Comparison of ENCODE assay signal across 1 cellular context in genomic region chr19:16495982-16496612, GRCh38.
TF ChIP-seq lines count a peak whose summit lies in the region.

TSS of gene C19orf44 (plus strand) at chr19:16496394. CDS start at chr19:16500793, 4,399 bp downstream.
TSS of gene CALR3 (minus strand) at chr19:16496167. CDS start at chr19:16496129, 38 bp downstream.

TF ChIP-seq in HEK293, 187 proteins besides CTCF, POLR2A, EP300 and RAD21 (continued from another document and continues in another):
- TF ChIP-seq ZNF518A (tag by site-specific recombination; conservative IDR thresholded peaks at IDR 0.05; ENCODE audit: low read depth) (peak; percentile 71), ZNF146 (tag by site-specific recombination; IDR thresholded peaks at IDR 0.05) (no peak), ZNF623 (tag by site-specific recombination; IDR thresholded peaks at IDR 0.05) (no peak), PBX3 (CRISPR knock-in tag; IDR thresholded peaks at IDR 0.05) (no peak), SETDB1 (IDR thresholded peaks at IDR 0.05; ENCODE audit: insufficient read length, low read length) (no peak), YY2 (tag by site-specific recombination; IDR thresholded peaks at IDR 0.05) (peak; percentile 97), TRIM28 (IDR thresholded peaks at IDR 0.05; ENCODE audit: borderline replicate concordance, low read length) (no peak), ZNF248 (tag by site-specific recombination; IDR thresholded peaks at IDR 0.05) (no peak), ZNF585B (tag by site-specific recombination; IDR thresholded peaks at IDR 0.05) (no peak), ZNF366 (tag by site-specific recombination; conservative IDR thresholded peaks at IDR 0.05) (no peak), ZNF280D (tag by site-specific recombination; IDR thresholded peaks at IDR 0.05) (no peak), ZNF2 (tag by site-specific recombination; IDR thresholded peaks at IDR 0.05) (no peak), ZSCAN23 (tag by site-specific recombination; IDR thresholded peaks at IDR 0.05) (no peak), ZNF555 (tag by site-specific recombination; conservative IDR thresholded peaks at IDR 0.05) (no peak), ZSCAN18 (tag by site-specific recombination; IDR thresholded peaks at IDR 0.05) (no peak), ZFP3 (tag by site-specific recombination; IDR thresholded peaks at IDR 0.05; ENCODE audit: low read depth) (no peak), ZNF404 (tag by site-specific recombination; IDR thresholded peaks at IDR 0.05) (no peak), INSM2 (tag by site-specific recombination; IDR thresholded peaks at IDR 0.05) (no peak), ZBTB17 (tag by site-specific recombination; IDR thresholded peaks at IDR 0.05) (peak; percentile 85), ZNF707 (tag by site-specific recombination; IDR thresholded peaks at IDR 0.05) (no peak), ZNF202 (tag by site-specific recombination; IDR thresholded peaks at IDR 0.05; ENCODE audit: borderline replicate concordance) (no peak), ZFHX2 (tag by site-specific recombination; conservative IDR thresholded peaks at IDR 0.05) (peak; percentile 78), ZNF654 (tag by site-specific recombination; IDR thresholded peaks at IDR 0.05; ENCODE audit: low read depth) (no peak), GFI1B (tag by site-specific recombination; IDR thresholded peaks at IDR 0.05) (no peak), ZNF416 (tag by site-specific recombination; IDR thresholded peaks at IDR 0.05) (no peak), OVOL3 (tag by site-specific recombination; IDR thresholded peaks at IDR 0.05) (no peak; the same call in 1 of the 2 replicates), ZNF23 (tag by site-specific recombination; IDR thresholded peaks at IDR 0.05; ENCODE audit: borderline replicate concordance) (no peak), ZNF621 (tag by site-specific recombination; IDR thresholded peaks at IDR 0.05) (no peak), ZNF211 (tag by site-specific recombination; IDR thresholded peaks at IDR 0.05; ENCODE audit: low read depth) (no peak), ZFP37 (tag by site-specific recombination; IDR thresholded peaks at IDR 0.05) (no peak), ZNF10 (tag by site-specific recombination; IDR thresholded peaks at IDR 0.05) (no peak), ZNF335 (tag by site-specific recombination; conservative IDR thresholded peaks at IDR 0.05) (peak; percentile 93), ZNF19 (tag by site-specific recombination; IDR thresholded peaks at IDR 0.05; ENCODE audit: low read depth) (no peak), ZNF529 (tag by site-specific recombination; IDR thresholded peaks at IDR 0.05; ENCODE audit: insufficient replicate concordance) (no peak), ZNF510 (tag by site-specific recombination; IDR thresholded peaks at IDR 0.05; ENCODE audit: insufficient replicate concordance) (no peak)
- TF ChIP-seq, protein P1, sequence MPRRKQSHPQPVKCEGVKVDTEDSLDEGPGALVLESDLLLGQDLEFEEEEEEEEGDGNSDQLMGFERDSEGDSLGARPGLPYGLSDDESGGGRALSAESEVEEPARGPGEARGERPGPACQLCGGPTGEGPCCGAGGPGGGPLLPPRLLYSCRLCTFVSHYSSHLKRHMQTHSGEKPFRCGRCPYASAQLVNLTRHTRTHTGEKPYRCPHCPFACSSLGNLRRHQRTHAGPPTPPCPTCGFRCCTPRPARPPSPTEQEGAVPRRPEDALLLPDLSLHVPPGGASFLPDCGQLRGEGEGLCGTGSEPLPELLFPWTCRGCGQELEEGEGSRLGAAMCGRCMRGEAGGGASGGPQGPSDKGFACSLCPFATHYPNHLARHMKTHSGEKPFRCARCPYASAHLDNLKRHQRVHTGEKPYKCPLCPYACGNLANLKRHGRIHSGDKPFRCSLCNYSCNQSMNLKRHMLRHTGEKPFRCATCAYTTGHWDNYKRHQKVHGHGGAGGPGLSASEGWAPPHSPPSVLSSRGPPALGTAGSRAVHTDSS (tag by site-specific recombination; IDR thresholded peaks at IDR 0.05), result no peak
- TF ChIP-seq, protein P2, sequence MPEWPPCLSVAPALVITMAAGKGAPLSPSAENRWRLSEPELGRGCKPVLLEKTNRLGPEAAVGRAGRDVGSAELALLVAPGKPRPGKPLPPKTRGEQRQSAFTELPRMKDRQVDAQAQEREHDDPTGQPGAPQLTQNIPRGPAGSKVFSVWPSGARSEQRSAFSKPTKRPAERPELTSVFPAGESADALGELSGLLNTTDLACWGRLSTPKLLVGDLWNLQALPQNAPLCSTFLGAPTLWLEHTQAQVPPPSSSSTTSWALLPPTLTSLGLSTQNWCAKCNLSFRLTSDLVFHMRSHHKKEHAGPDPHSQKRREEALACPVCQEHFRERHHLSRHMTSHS (tag by site-specific recombination; IDR thresholded peaks at IDR 0.05), result no peak
- TF ChIP-seq, protein P3, sequence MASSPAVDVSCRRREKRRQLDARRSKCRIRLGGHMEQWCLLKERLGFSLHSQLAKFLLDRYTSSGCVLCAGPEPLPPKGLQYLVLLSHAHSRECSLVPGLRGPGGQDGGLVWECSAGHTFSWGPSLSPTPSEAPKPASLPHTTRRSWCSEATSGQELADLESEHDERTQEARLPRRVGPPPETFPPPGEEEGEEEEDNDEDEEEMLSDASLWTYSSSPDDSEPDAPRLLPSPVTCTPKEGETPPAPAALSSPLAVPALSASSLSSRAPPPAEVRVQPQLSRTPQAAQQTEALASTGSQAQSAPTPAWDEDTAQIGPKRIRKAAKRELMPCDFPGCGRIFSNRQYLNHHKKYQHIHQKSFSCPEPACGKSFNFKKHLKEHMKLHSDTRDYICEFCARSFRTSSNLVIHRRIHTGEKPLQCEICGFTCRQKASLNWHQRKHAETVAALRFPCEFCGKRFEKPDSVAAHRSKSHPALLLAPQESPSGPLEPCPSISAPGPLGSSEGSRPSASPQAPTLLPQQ (tag by site-specific recombination; IDR thresholded peaks at IDR 0.05), result peak; percentile 21; the same call in 1 of the 2 replicates
- TF ChIP-seq, protein P4, sequence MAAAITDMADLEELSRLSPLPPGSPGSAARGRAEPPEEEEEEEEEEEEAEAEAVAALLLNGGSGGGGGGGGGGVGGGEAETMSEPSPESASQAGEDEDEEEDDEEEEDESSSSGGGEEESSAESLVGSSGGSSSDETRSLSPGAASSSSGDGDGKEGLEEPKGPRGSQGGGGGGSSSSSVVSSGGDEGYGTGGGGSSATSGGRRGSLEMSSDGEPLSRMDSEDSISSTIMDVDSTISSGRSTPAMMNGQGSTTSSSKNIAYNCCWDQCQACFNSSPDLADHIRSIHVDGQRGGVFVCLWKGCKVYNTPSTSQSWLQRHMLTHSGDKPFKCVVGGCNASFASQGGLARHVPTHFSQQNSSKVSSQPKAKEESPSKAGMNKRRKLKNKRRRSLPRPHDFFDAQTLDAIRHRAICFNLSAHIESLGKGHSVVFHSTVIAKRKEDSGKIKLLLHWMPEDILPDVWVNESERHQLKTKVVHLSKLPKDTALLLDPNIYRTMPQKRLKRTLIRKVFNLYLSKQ (tag by site-specific recombination; IDR thresholded peaks at IDR 0.05; ENCODE audit: borderline replicate concordance), result no peak
- TF ChIP-seq, protein P5, sequence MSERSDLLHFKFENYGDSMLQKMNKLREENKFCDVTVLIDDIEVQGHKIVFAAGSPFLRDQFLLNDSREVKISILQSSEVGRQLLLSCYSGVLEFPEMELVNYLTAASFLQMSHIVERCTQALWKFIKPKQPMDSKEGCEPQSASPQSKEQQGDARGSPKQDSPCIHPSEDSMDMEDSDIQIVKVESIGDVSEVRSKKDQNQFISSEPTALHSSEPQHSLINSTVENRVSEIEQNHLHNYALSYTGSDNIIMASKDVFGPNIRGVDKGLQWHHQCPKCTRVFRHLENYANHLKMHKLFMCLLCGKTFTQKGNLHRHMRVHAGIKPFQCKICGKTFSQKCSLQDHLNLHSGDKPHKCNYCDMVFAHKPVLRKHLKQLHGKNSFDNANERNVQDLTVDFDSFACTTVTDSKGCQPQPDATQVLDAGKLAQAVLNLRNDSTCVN (tag by site-specific recombination; optimal IDR thresholded peaks at IDR 0.05), result peak; percentile 50
